Comparison of ENCODE assay signal across 8 cellular contexts in genomic region chrX:15853586-15854079, GRCh38. TPM values are rescaled to one million over a fixed set of nuclear protein-coding genes. Genes with fewer than 3 reads are reported as not detected.
DNase-seq lines count a peak whose midpoint lies in the region; ATAC-seq and TF ChIP-seq lines count a peak whose summit lies in the region.

No MANE protein-coding gene starts in this region.

- H3K4me1 ChIP-seq in GM23338 (ENCODE audit: insufficient read depth): peaks cover 43% of the 10 kb centered on the region
- H3K4me1 ChIP-seq in SJCRH30: peaks cover 6% of the 10 kb centered on the region
- H3K4me1 ChIP-seq in sigmoid colon: peaks cover 0 to 16% (median 5%) of the 10 kb centered on the region in 4 donors

- H3K4me3 ChIP-seq in GM23338: peak overlapping the region; percentile 83
- H3K4me3 ChIP-seq in SJCRH30: peak overlapping the region; percentile 93
- peak overlapping the region; percentile 47 for H3K4me3 ChIP-seq in fibroblast of mammary gland (ENCODE audit: control insufficient read depth, low read depth, low read length)
- H3K4me3 ChIP-seq in sigmoid colon: peak overlapping the region; percentile 44 to 81 (median 76)

- peak overlapping the region; percentile 86 for H3K27ac Mint-ChIP-seq in GM23338

- 40 to 49% methylated on average over 14 of the region's 14 CpGs for WGBS in sigmoid colon, 2 donors

- peak overlapping the region; percentile 75 for H3K4me2 ChIP-seq in GM23338

- peak overlapping the region; percentile 92 for H3K4me3 Mint-ChIP-seq in GM23338

- H3K9me2 ChIP-seq in GM23338 (ENCODE audit: insufficient read depth): no peaks in the 10 kb centered on the region

- H3K9me3 Mint-ChIP-seq in GM23338: no peaks in the 10 kb centered on the region; the same call in 2 of the 3 replicates

- no peak overlapping the region for H2AFZ ChIP-seq in GM23338

- H3K27me3 Mint-ChIP-seq in GM23338 (ENCODE audit: insufficient read depth, low read depth, poor library complexity): peaks cover 3% of the 10 kb centered on the region

- no peaks in the 10 kb centered on the region; the same call in none of the 2 replicates for H4K20me1 ChIP-seq in GM23338 (replicated peaks; ENCODE audit: insufficient read depth)

- DNase-seq in GM23338 (ENCODE audit: low spot score) (no peak), SJCRH30 (peak in 1 of 2 experiments; percentile 44), fibroblast of mammary gland (ENCODE audit: low read depth) (peak; percentile 5), sigmoid colon (no peak), Kasumi-1 (lab: John Stamatoyannopoulos, UW) (no peak), cortex of kidney (lab: John Stamatoyannopoulos, UW) (no peak)

- intact Hi-C loops in sigmoid colon (cut with DNase I): loop anchor here (1.0 to 5.0 kb wide), 2 partner anchors 63 to 176 kb away; partner anchors contain the start of gene ZRSR2

- peaks cover 57% of the 10 kb centered on the region for H3K79me2 ChIP-seq in GM23338 (replicated peaks; ENCODE audit: insufficient read depth)

- peaks cover 37% of the 10 kb centered on the region for H3K4me1 Mint-ChIP-seq in GM23338

- ATAC-seq in GM23338 (no peak), HG02642 (IDR thresholded peaks at IDR 0.05; ENCODE audit: poor library complexity, unreplicated experiment) (no peak), HG03175 (IDR thresholded peaks at IDR 0.05; ENCODE audit: unreplicated experiment) (no peak)

- peaks cover 44% of the 10 kb centered on the region for H3K36me3 Mint-ChIP-seq in GM23338 (ENCODE audit: low read depth)

- TF ChIP-seq EP300 in sigmoid colon (IDR thresholded peaks at IDR 0.05): no peak

- H3F3A ChIP-seq in GM23338 (replicated peaks; ENCODE audit: low read depth): no peaks in the 10 kb centered on the region

- H3K27ac ChIP-seq in GM23338 (ENCODE audit: low read depth) (0 out of 2 replicates have a peak overlapping the region, but pooled peaks have one; percentile 69), SJCRH30 (peak overlapping the region; percentile 77), sigmoid colon (peak overlapping the region; percentile 83 to 95 (median 89))

- TF ChIP-seq CTCF in GM23338 (conservative IDR thresholded peaks at IDR 0.05; ENCODE audit: low read depth in 2 of 2) (no peak), fibroblast of mammary gland (conservative IDR thresholded peaks at IDR 0.05; ENCODE audit: control insufficient read depth, insufficient read depth, low read depth, low read length) (no peak), sigmoid colon (IDR thresholded peaks at IDR 0.05) (no peak)

- no peak for TF ChIP-seq POLR2A in sigmoid colon (IDR thresholded peaks at IDR 0.05)

- H3K27me3 ChIP-seq in GM23338 (ENCODE audit: insufficient read depth): no peaks in the 10 kb centered on the region
- H3K27me3 ChIP-seq in SJCRH30: no peaks in the 10 kb centered on the region
- H3K27me3 ChIP-seq in sigmoid colon: peaks cover 0 to 3% (median 0%) of the 10 kb centered on the region in 3 donors

- H3K36me3 ChIP-seq in GM23338 (ENCODE audit: insufficient read depth) (peaks cover 6% of the 10 kb centered on the region; the same call in 1 of the 2 replicates), SJCRH30 (peaks cover 25% of the 10 kb centered on the region), sigmoid colon (no peaks in the 10 kb centered on the region)

- no peaks in the 10 kb centered on the region for H3K9me3 ChIP-seq in SJCRH30 (replicated peaks)
- no peaks in the 10 kb centered on the region for H3K9me3 ChIP-seq in sigmoid colon

TF ChIP-seq in GM23338, 12 proteins besides CTCF, POLR2A, EP300 and RAD21 (continues in another document):
- no peak for TF ChIP-seq ZNF114 (CRISPR knock-in tag; IDR thresholded peaks at IDR 0.05)
- no peak for TF ChIP-seq ZNF462 (CRISPR knock-in tag; IDR thresholded peaks at IDR 0.05)
- no peak for TF ChIP-seq STAT1 (IDR thresholded peaks at IDR 0.05; ENCODE audit: unreplicated experiment)
- no peak for TF ChIP-seq POLR2AphosphoS5 (IDR thresholded peaks at IDR 0.05; ENCODE audit: low read depth)
- TF ChIP-seq, protein P1, sequence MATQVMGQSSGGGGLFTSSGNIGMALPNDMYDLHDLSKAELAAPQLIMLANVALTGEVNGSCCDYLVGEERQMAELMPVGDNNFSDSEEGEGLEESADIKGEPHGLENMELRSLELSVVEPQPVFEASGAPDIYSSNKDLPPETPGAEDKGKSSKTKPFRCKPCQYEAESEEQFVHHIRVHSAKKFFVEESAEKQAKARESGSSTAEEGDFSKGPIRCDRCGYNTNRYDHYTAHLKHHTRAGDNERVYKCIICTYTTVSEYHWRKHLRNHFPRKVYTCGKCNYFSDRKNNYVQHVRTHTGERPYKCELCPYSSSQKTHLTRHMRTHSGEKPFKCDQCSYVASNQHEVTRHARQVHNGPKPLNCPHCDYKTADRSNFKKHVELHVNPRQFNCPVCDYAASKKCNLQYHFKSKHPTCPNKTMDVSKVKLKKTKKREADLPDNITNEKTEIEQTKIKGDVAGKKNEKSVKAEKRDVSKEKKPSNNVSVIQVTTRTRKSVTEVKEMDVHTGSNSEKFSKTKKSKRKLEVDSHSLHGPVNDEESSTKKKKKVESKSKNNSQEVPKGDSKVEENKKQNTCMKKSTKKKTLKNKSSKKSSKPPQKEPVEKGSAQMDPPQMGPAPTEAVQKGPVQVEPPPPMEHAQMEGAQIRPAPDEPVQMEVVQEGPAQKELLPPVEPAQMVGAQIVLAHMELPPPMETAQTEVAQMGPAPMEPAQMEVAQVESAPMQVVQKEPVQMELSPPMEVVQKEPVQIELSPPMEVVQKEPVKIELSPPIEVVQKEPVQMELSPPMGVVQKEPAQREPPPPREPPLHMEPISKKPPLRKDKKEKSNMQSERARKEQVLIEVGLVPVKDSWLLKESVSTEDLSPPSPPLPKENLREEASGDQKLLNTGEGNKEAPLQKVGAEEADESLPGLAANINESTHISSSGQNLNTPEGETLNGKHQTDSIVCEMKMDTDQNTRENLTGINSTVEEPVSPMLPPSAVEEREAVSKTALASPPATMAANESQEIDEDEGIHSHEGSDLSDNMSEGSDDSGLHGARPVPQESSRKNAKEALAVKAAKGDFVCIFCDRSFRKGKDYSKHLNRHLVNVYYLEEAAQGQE (IDR thresholded peaks at IDR 0.05; ENCODE audit: unreplicated experiment): no peak

RNA-seq across cellular contexts. Expression of gene AP1S2, which starts 1.0 kb away (rescaled TPM):
- total RNA-seq in GM23338 (2014; rRNA removed; shearing (Covaris generic)): 251 and 380 TPM in 2 replicates
- 138 and 160 TPM in 2 replicates for polyA plus RNA-seq in GM23338 (2016; fragmentation: Nextera tagmentation; extraction: Ambion mirVana)
- total RNA-seq in SJCRH30 (2014; rRNA removed; shearing (Covaris generic)): 205 and 230 TPM in 2 replicates
- total RNA-seq in sigmoid colon: 100 to 1,000 TPM in 1 of 4 donors, 10 to 100 TPM in 3; 71.6 to 156 (median 93.5) TPM
- polyA plus RNA-seq in sigmoid colon: 10 to 100 TPM; 19.1 to 21.0 (median 20.8) TPM
